Comparison of ENCODE assay signal across 1 cellular context in the genomic region with DNA sequence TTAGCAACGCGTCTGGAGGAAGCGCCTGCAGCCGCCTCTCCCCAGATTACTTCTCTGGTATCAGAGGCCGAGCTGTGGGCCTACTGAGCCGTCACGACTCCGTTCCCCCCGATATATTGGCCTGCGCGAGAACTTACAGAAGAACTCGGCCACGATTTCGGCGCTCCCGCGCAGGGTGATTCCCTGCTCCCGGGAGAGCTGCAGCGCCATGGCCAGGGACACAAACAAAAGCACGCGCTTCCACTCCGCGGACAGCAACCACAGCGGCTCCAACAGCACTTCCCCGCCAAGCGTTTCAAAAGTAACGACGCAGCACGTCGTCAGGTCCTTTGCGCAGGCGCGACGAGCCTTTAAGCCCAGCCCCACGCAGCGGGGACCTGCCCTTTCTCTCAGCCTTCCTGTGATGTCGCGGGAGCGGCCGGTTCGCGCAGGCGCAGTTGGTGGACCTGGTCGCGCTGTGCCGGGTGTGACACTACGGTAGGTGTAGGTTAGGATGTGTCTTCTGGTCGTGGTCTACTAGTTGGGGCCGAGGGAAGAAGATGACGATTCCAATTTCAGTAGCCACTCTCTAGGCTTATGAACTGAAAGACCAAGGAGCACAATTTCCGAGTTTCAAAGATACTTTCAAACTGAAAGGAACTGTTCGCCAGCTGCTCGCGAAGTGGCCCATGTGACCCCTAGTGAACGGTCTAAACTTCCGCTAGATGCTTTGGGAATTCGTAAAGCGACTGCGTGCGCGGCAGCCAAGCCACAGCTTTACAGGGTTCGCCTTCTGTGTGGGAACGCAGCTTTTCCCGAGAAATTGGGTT.
TF ChIP-seq lines count a peak whose summit lies in the region.

Gene MAD2L1 (minus strand): TSS at position 324 of the 809 bp plus-strand sequence. CDS start 114 bp downstream, at position 210.

TF ChIP-seq in HepG2, 621 proteins besides CTCF, POLR2A, EP300 and RAD21 (continued from another document and continues in another):
- TF ChIP-seq, protein P1, sequence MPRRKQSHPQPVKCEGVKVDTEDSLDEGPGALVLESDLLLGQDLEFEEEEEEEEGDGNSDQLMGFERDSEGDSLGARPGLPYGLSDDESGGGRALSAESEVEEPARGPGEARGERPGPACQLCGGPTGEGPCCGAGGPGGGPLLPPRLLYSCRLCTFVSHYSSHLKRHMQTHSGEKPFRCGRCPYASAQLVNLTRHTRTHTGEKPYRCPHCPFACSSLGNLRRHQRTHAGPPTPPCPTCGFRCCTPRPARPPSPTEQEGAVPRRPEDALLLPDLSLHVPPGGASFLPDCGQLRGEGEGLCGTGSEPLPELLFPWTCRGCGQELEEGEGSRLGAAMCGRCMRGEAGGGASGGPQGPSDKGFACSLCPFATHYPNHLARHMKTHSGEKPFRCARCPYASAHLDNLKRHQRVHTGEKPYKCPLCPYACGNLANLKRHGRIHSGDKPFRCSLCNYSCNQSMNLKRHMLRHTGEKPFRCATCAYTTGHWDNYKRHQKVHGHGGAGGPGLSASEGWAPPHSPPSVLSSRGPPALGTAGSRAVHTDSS (CRISPR knock-in tag; conservative IDR thresholded peaks at IDR 0.05): no peak
- TF ChIP-seq, protein P2, sequence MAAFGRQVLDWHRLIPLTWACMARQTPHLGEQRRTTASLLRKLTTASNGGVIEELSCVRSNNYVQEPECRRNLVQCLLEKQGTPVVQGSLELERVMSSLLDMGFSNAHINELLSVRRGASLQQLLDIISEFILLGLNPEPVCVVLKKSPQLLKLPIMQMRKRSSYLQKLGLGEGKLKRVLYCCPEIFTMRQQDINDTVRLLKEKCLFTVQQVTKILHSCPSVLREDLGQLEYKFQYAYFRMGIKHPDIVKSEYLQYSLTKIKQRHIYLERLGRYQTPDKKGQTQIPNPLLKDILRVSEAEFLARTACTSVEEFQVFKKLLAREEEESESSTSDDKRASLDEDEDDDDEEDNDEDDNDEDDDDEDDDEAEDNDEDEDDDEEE (CRISPR knock-in tag; IDR thresholded peaks at IDR 0.05): 0 out of 2 replicates have a peak, but pooled peaks have one; percentile 37
- TF ChIP-seq BATF2 (CRISPR knock-in tag; IDR thresholded peaks at IDR 0.05) (0 out of 2 replicates have a peak, but pooled peaks have one; percentile 66), ZNF547 (CRISPR knock-in tag; IDR thresholded peaks at IDR 0.05) (0 out of 2 replicates have a peak, but pooled peaks have one; percentile 54), ZNF367 (CRISPR knock-in tag; IDR thresholded peaks at IDR 0.05; ENCODE audit: borderline replicate concordance) (no peak), ZBTB38 (CRISPR knock-in tag; IDR thresholded peaks at IDR 0.05) (peak; percentile 86), NFKBIZ (CRISPR knock-in tag; IDR thresholded peaks at IDR 0.05) (peak; percentile 56; the same call in 1 of the 2 replicates), TP53 (CRISPR knock-in tag; conservative IDR thresholded peaks at IDR 0.05) (no peak; the same call in 1 of the 2 replicates), ATF6 (CRISPR knock-in tag; conservative IDR thresholded peaks at IDR 0.05) (no peak; the same call in 1 of the 2 replicates), USF2 (IDR thresholded peaks at IDR 0.05; ENCODE audit: low read depth, low read length) (peak; percentile 65), USF2 (CRISPR knock-in tag; IDR thresholded peaks at IDR 0.05; ENCODE audit: borderline replicate concordance) (peak; percentile 88; the same call in 1 of the 2 replicates), JARID2 (CRISPR knock-in tag; IDR thresholded peaks at IDR 0.05; ENCODE audit: insufficient replicate concordance) (no peak), TAF1 (CRISPR knock-in tag; IDR thresholded peaks at IDR 0.05) (peak; percentile 80; the same call in 1 of the 2 replicates), ZMAT3 (CRISPR knock-in tag; conservative IDR thresholded peaks at IDR 0.05) (peak; percentile 62; the same call in 1 of the 2 replicates), ZNF83 (CRISPR knock-in tag; IDR thresholded peaks at IDR 0.05; ENCODE audit: borderline replicate concordance) (no peak), SIX1 (CRISPR knock-in tag; IDR thresholded peaks at IDR 0.05; ENCODE audit: borderline replicate concordance) (no peak), POLR2G (IDR thresholded peaks at IDR 0.05; ENCODE audit: low read depth, low read length) (peak; percentile 97), ZUFSP (CRISPR knock-in tag; IDR thresholded peaks at IDR 0.05; ENCODE audit: borderline replicate concordance) (no peak), BCL3 (CRISPR knock-in tag; IDR thresholded peaks at IDR 0.05) (0 out of 2 replicates have a peak, but pooled peaks have one; percentile 50), ZNF713 (CRISPR knock-in tag; IDR thresholded peaks at IDR 0.05) (no peak), ZNF557 (CRISPR knock-in tag; IDR thresholded peaks at IDR 0.05) (no peak), ZFP41 (CRISPR knock-in tag; IDR thresholded peaks at IDR 0.05; ENCODE audit: borderline replicate concordance) (no peak), ZNF331 (CRISPR knock-in tag; IDR thresholded peaks at IDR 0.05) (no peak), ZNF138 (CRISPR knock-in tag; IDR thresholded peaks at IDR 0.05; ENCODE audit: low read depth) (no peak; the same call in 1 of the 2 replicates), NR3C1 (CRISPR knock-in tag; IDR thresholded peaks at IDR 0.05) (no peak), BHLHE40 (IDR thresholded peaks at IDR 0.05; ENCODE audit: low read length) (no peak), ZBTB20 (CRISPR knock-in tag; IDR thresholded peaks at IDR 0.05; ENCODE audit: borderline replicate concordance, low read depth) (no peak), JDP2 (CRISPR knock-in tag; IDR thresholded peaks at IDR 0.05; ENCODE audit: borderline replicate concordance) (no peak), ZNF644 (CRISPR knock-in tag; IDR thresholded peaks at IDR 0.05; ENCODE audit: low read depth) (no peak), ATRX (CRISPR knock-in tag; IDR thresholded peaks at IDR 0.05; ENCODE audit: borderline replicate concordance) (no peak), TFE3 (CRISPR knock-in tag; IDR thresholded peaks at IDR 0.05) (peak; percentile 38), ZNF605 (CRISPR knock-in tag; IDR thresholded peaks at IDR 0.05) (peak; percentile 51; the same call in 1 of the 2 replicates)
- TF ChIP-seq, protein P3, sequence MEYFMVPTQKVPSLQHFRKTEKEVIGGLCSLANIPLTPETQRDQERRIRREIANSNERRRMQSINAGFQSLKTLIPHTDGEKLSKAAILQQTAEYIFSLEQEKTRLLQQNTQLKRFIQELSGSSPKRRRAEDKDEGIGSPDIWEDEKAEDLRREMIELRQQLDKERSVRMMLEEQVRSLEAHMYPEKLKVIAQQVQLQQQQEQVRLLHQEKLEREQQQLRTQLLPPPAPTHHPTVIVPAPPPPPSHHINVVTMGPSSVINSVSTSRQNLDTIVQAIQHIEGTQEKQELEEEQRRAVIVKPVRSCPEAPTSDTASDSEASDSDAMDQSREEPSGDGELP (IDR thresholded peaks at IDR 0.05; ENCODE audit: borderline replicate concordance, low read depth): peak; percentile 81
- TF ChIP-seq, protein P4, sequence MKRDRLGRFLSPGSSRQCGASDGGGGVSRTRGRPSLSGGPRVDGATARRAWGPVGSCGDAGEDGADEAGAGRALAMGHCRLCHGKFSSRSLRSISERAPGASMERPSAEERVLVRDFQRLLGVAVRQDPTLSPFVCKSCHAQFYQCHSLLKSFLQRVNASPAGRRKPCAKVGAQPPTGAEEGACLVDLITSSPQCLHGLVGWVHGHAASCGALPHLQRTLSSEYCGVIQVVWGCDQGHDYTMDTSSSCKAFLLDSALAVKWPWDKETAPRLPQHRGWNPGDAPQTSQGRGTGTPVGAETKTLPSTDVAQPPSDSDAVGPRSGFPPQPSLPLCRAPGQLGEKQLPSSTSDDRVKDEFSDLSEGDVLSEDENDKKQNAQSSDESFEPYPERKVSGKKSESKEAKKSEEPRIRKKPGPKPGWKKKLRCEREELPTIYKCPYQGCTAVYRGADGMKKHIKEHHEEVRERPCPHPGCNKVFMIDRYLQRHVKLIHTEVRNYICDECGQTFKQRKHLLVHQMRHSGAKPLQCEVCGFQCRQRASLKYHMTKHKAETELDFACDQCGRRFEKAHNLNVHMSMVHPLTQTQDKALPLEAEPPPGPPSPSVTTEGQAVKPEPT (CRISPR knock-in tag; IDR thresholded peaks at IDR 0.05; ENCODE audit: low read depth): no peak
- TF ChIP-seq, protein P5, sequence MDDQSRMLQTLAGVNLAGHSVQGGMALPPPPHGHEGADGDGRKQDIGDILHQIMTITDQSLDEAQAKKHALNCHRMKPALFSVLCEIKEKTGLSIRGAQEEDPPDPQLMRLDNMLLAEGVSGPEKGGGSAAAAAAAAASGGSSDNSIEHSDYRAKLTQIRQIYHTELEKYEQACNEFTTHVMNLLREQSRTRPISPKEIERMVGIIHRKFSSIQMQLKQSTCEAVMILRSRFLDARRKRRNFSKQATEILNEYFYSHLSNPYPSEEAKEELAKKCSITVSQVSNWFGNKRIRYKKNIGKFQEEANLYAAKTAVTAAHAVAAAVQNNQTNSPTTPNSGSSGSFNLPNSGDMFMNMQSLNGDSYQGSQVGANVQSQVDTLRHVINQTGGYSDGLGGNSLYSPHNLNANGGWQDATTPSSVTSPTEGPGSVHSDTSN (CRISPR knock-in tag; IDR thresholded peaks at IDR 0.05; ENCODE audit: borderline replicate concordance): no peak
- TF ChIP-seq, protein P6, sequence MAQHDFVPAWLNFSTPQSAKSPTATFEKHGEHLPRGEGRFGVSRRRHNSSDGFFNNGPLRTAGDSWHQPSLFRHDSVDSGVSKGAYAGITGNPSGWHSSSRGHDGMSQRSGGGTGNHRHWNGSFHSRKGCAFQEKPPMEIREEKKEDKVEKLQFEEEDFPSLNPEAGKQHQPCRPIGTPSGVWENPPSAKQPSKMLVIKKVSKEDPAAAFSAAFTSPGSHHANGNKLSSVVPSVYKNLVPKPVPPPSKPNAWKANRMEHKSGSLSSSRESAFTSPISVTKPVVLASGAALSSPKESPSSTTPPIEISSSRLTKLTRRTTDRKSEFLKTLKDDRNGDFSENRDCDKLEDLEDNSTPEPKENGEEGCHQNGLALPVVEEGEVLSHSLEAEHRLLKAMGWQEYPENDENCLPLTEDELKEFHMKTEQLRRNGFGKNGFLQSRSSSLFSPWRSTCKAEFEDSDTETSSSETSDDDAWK (CRISPR knock-in tag; IDR thresholded peaks at IDR 0.05): no peak
